Comparison of ENCODE assay signal across 13 cellular contexts in the genomic region with DNA sequence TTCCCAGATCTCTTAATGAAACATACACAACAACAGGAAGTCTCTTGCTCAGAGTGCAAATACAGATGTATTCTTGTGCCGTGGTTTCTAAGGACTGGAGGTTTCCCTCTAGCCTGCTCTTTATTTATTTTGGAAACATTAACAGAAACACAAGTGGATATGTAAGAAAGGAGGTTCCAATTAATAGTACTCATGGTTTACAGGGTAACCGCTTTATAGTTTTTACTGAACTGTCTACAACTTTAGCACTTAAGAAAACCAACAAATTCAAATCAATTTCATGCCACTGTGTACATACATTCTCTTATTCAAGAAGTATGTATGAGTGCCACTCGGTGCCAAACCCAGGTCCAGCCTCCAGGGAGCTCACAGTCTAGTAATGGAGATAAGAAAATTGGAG.
A peak's percentile ranks its signal among the peaks of the same experiment; 100 is the strongest.
DNase-seq lines count a peak whose midpoint lies in the region; ATAC-seq, FAIRE-seq and TF ChIP-seq lines count a peak whose summit lies in the region.
"Had no signal": no experiment of that assay in that cellular context is flagged by ENCODE, and none has a peak within 500 bp of the region (broad histone marks: within the 10 kb centered on the region; RNA-seq: fewer than 3 reads in every experiment).

No MANE protein-coding gene starts in this region.

- no peaks in the 10 kb centered on the region for H3K79me2 ChIP-seq in astrocyte (ENCODE audit: insufficient read depth, low read length)

- H3K27ac Mint-ChIP-seq in astrocyte (ENCODE audit: unreplicated experiment): no peak overlapping the region
- H3K27ac Mint-ChIP-seq: activated CD4-positive, alpha-beta T cell treated with anti-CD3 and anti-CD28 coated beads for 36 hours had no signal

- no peak overlapping the region for H3K9ac ChIP-seq in astrocyte (ENCODE audit: low read length)

- H3K9me3 ChIP-seq in astrocyte (ENCODE audit: insufficient read depth, low read depth, low read length) (no peaks in the 10 kb centered on the region), tibial artery (no peaks in the 10 kb centered on the region)
- H3K9me3 ChIP-seq: right lobe of liver had no signal

- H3K9me3 Mint-ChIP-seq in astrocyte (ENCODE audit: unreplicated experiment): no peaks in the 10 kb centered on the region

- H3K4me3 ChIP-seq in astrocyte (ENCODE audit: insufficient read depth, low read depth, low read length) (no peak overlapping the region), tibial artery (no peak overlapping the region)
- H3K4me3 ChIP-seq: K562, right lobe of liver had no signal

- no peaks in the 10 kb centered on the region for H4K20me1 ChIP-seq in astrocyte (ENCODE audit: insufficient read depth, low read length)

- H3K27ac ChIP-seq in astrocyte (ENCODE audit: low read depth, low read length) (no peak overlapping the region), tibial artery (peak overlapping the region; percentile 69 to 71), RWPE1 (no peak overlapping the region)
- H3K27ac ChIP-seq: right lobe of liver had no signal

- FAIRE-seq in astrocyte (lab: Jason Lieb, UNC): peak; percentile 29
- FAIRE-seq: K562 had no signal

- H3K27me3 ChIP-seq in astrocyte (ENCODE audit: insufficient read depth, low read length): no peaks in the 10 kb centered on the region
- no peaks in the 10 kb centered on the region for H3K27me3 ChIP-seq in tibial artery
- H3K27me3 ChIP-seq: right lobe of liver had no signal

- POLR2A ChIA-PET in RWPE1 (lab: Yijun Ruan, JAX; ENCODE audit: low non-redundant PET): no interaction called here

- H3K4me1 Mint-ChIP-seq in astrocyte (ENCODE audit: low read depth, unreplicated experiment): peaks cover 30% of the 10 kb centered on the region

- peaks cover 6% of the 10 kb centered on the region for H3K4me1 ChIP-seq in astrocyte (ENCODE audit: insufficient read depth, low read length)
- peaks cover 0 to 46% (median 6%) of the 10 kb centered on the region in 4 donors for H3K4me1 ChIP-seq in tibial artery

- peak overlapping the region; percentile 19 for H3K4me2 ChIP-seq in astrocyte (ENCODE audit: low read length)

- intact Hi-C loops in left ventricle myocardium superior (cut with micrococcal nuclease) (loop anchor here (10.0 kb wide), 2 partner anchors 135 to 875 kb away; no protein-coding TSS in a partner anchor), tibial artery (cut with DNase I; ENCODE audit: low total_unique reads) (loop anchor here (10.0 kb wide), 2 partner anchors 135 to 865 kb away; a partner anchor contains a TSS), posterior cingulate gyrus (cut with DNase I) (loop anchor here (10.0 kb wide), 1 partner anchor 865 kb away; a partner anchor contains a TSS)

- no peak overlapping the region for H2AFZ ChIP-seq in astrocyte (ENCODE audit: low read depth, low read length)

- H3K36me3 Mint-ChIP-seq in astrocyte (ENCODE audit: low read depth, unreplicated experiment): no peaks in the 10 kb centered on the region

- no peaks in the 10 kb centered on the region for H3K27me3 Mint-ChIP-seq in astrocyte (ENCODE audit: low read depth, unreplicated experiment)

- H3K4me3 Mint-ChIP-seq in astrocyte (ENCODE audit: unreplicated experiment): no peak overlapping the region
- H3K4me3 Mint-ChIP-seq: activated CD4-positive, alpha-beta T cell treated with anti-CD3 and anti-CD28 coated beads for 36 hours had no signal

- TF ChIP-seq CTCF in astrocyte (IDR thresholded peaks at IDR 0.05; ENCODE audit: insufficient read depth, low read depth, low read length) (no peak), tibial artery (IDR thresholded peaks at IDR 0.05) (no peak), RWPE1 (conservative IDR thresholded peaks at IDR 0.05; ENCODE audit: low read depth) (no peak)

- CTCF ChIA-PET in RWPE1 (lab: Yijun Ruan, JAX): no interaction called here

- no peaks in the 10 kb centered on the region for H3K36me3 ChIP-seq in astrocyte (ENCODE audit: insufficient read depth, low read length)
- H3K36me3 ChIP-seq in tibial artery: no peaks in the 10 kb centered on the region
- H3K36me3 ChIP-seq: right lobe of liver had no signal

- peak; percentile 78 for ATAC-seq in left ventricle myocardium superior
- ATAC-seq: activated CD4-positive, alpha-beta T cell treated with anti-CD3 and anti-CD28 coated beads for 36 hours; K562; right lobe of liver had no signal

- DNase-seq in NCI-H2107 treated with DMSO at 0.1 percent for 48 hours (lab: John Stamatoyannopoulos, UW; ENCODE audit: unreplicated experiment) (peak; percentile 61), NCI-H2107 (lab: John Stamatoyannopoulos, UW) (no peak), astrocyte (ENCODE audit: low read depth) (peak; percentile 46), left ventricle myocardium superior (no peak), tibial artery (no peak), RWPE1 (ENCODE audit: low spot score) (no peak), posterior cingulate gyrus (no peak), Kasumi-1 (lab: John Stamatoyannopoulos, UW) (no peak)
- DNase-seq: activated CD4-positive, alpha-beta T cell treated with anti-CD3 and anti-CD28 coated beads for 36 hours; activated gamma-delta T cell; NCI-H526; right lobe of liver had no signal

Comparison
In these comparisons a context has a peak if more than half of its experiments do, and no peak if none do; other contexts are left out.
1. DNase-seq: peak in NCI-H2107 treated with DMSO at 0.1 percent for 48 hours (single experiment) and astrocyte (single experiment); none in NCI-H2107 (single experiment), left ventricle myocardium superior (single experiment), tibial artery (0 of 2), RWPE1 (single experiment), posterior cingulate gyrus (0 of 10) and Kasumi-1 (0 of 2).
2. H3K27ac ChIP-seq: peak in tibial artery (2 of 2); none in astrocyte (single experiment) and RWPE1 (single experiment).